In the genomic region with DNA sequence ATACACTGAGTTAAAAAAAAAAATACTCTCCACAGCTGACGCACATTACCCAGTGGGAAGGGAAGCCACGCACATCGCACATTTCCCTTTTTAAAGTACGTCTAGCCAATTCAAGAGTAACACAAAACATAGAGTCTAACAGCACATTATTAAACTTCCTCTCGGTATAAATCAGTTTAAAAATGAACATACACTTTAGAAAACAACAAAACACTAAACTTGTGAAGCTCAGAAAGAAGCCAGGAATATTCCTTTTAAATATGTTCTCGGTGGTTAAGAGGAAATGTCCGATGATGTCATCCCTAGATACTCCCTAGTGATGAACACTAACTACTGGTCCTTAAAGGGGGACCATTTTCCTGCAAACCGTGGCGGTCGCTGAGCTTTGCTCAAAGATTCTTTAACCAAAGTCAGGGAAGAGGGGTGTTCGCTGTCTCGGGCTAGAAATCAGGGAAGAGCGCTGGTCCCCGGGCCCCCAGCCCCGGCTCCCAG, we compare ENCODE assay signal across 8 cellular contexts. TPM values are rescaled to one million over a fixed set of nuclear protein-coding genes. Genes with fewer than 3 reads are reported as not detected.
A peak's percentile ranks its signal among the peaks of the same experiment; 100 is the strongest.
DNase-seq lines count a peak whose midpoint lies in the region; ATAC-seq and TF ChIP-seq lines count a peak whose summit lies in the region.

No MANE protein-coding gene starts in this region.

- peak overlapping the region; percentile 68 to 85 (median 76); a peak in 21 of 22 replicates for H3K9ac ChIP-seq in BLaER1 treated with 17β-estradiol and CSF1 and Interleukin-3, amounts not matched to agents 10 nM and 100 nM
- H3K9ac ChIP-seq in rectal smooth muscle tissue (ENCODE audit: low read length): no peak overlapping the region

- no peaks in the 10 kb centered on the region; a peak in 1 of 22 replicates for H3K27me3 ChIP-seq in BLaER1 treated with 17β-estradiol and CSF1 and Interleukin-3, amounts not matched to agents 10 nM and 100 nM
- H3K27me3 ChIP-seq in right atrium auricular region (no peaks in the 10 kb centered on the region), rectal smooth muscle tissue (ENCODE audit: control insufficient read depth, insufficient read depth, low read length) (no peaks in the 10 kb centered on the region)

- H3K36me3 ChIP-seq in BLaER1 treated with 17β-estradiol and CSF1 and Interleukin-3, amounts not matched to agents 10 nM and 100 nM: no peaks in the 10 kb centered on the region
- no peaks in the 10 kb centered on the region for H3K36me3 ChIP-seq in right atrium auricular region
- H3K36me3 ChIP-seq in rectal smooth muscle tissue (ENCODE audit: control insufficient read depth, insufficient read depth, low read length): no peaks in the 10 kb centered on the region

- no peak for TF ChIP-seq CTCF in right atrium auricular region (IDR thresholded peaks at IDR 0.05)

- ATAC-seq in GM18858 (IDR thresholded peaks at IDR 0.05; ENCODE audit: unreplicated experiment) (peak; percentile 61), HG03039 (IDR thresholded peaks at IDR 0.05; ENCODE audit: unreplicated experiment) (peak; percentile 66)

- peak overlapping the region; percentile 47 to 68 (median 58); a peak in 20 of 22 replicates for H3K4me2 ChIP-seq in BLaER1 treated with 17β-estradiol and CSF1 and Interleukin-3, amounts not matched to agents 10 nM and 100 nM

- DNase-seq in NCI-H2171 treated with DMSO at 0.1 percent for 48 hours (lab: John Stamatoyannopoulos, UW): peak; percentile 76
- no peak for DNase-seq in right atrium auricular region (ENCODE audit: low spot score)
- no peak for DNase-seq in activated CD8-positive, alpha-beta memory T cell treated with anti-CD3 and anti-CD28 coated beads, Interleukin-2, amount 50 U/mL, for 48 hours

- no peaks in the 10 kb centered on the region for H4K20me1 ChIP-seq in BLaER1 treated with 17β-estradiol and CSF1 and Interleukin-3, amounts not matched to agents 10 nM and 100 nM

- peaks cover 0 to 8% (median 0%) of the 10 kb centered on the region in 10 experiments; a peak in 5 of 20 replicates for H3K4me1 ChIP-seq in BLaER1 treated with 17β-estradiol and CSF1 and Interleukin-3, amounts not matched to agents 10 nM and 100 nM
- H3K4me1 ChIP-seq in right atrium auricular region: peaks cover 0 to 11% of the 10 kb centered on the region in 2 donors
- peaks cover 4% of the 10 kb centered on the region for H3K4me1 ChIP-seq in rectal smooth muscle tissue (ENCODE audit: control insufficient read depth, insufficient read depth, low read length)

- H3K9me3 ChIP-seq in BLaER1 treated with 17β-estradiol and CSF1 and Interleukin-3, amounts not matched to agents 10 nM and 100 nM (replicated peaks in 1 of 11): peaks cover 0 to 7% (median 0%) of the 10 kb centered on the region in 11 experiments; a peak in 3 of 22 replicates
- peaks cover 0 to 3% of the 10 kb centered on the region in 2 donors for H3K9me3 ChIP-seq in right atrium auricular region

- peak overlapping the region; percentile 59 to 80 (median 66); a peak in 15 of 22 replicates for H3K27ac ChIP-seq in BLaER1 treated with 17β-estradiol and CSF1 and Interleukin-3, amounts not matched to agents 10 nM and 100 nM
- peak overlapping the region; percentile 80 for H3K27ac ChIP-seq in angular gyrus (ENCODE audit: low read depth, low read length)
- H3K27ac ChIP-seq in right atrium auricular region: peak overlapping the region; percentile 72 to 73
- H3K27ac ChIP-seq in rectal smooth muscle tissue (ENCODE audit: low read depth, low read length): peak overlapping the region; percentile 86

- H3K4me3 ChIP-seq in BLaER1 treated with 17β-estradiol and CSF1 and Interleukin-3, amounts not matched to agents 10 nM and 100 nM: peak overlapping the region; percentile 56 to 74 (median 64)
- H3K4me3 ChIP-seq in right atrium auricular region (peak overlapping the region; percentile 62 to 70), rectal smooth muscle tissue (ENCODE audit: low read length) (peak overlapping the region; percentile 68)

RNA-seq across cellular contexts. Expression of gene MYEF2, which starts 0.7 kb away (rescaled TPM):
- 10 to 100 TPM in 1 of 2 donors, 1 to 10 TPM in 1; 7.5 to 11.1 TPM for total RNA-seq in right atrium auricular region

RNA-seq across cellular contexts. Expression of gene CTXN2, which starts 14.0 kb away (rescaled TPM):
- total RNA-seq in right atrium auricular region: not detected

RNA-seq across cellular contexts. Expression of gene SLC12A1, which starts 28.7 kb away (rescaled TPM):
- total RNA-seq in right atrium auricular region: not detected

RNA-seq across cellular contexts. Expression of gene SLC24A5, which starts 56.6 kb away (rescaled TPM):
- not detected for total RNA-seq in right atrium auricular region
